In the genomic region with DNA sequence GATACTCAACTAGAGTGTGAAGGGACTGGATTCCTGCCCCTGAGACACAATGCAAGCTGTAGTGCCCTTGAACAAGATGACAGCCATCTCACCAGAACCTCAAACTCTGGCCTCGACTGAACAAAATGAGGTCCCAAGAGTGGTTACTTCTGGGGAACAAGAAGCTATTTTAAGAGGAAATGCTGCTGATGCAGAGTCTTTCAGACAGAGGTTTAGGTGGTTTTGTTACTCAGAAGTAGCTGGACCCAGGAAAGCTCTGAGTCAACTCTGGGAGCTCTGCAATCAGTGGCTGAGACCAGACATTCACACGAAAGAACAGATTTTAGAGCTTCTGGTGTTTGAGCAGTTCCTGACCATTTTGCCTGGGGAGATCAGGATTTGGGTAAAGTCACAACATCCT, we compare ENCODE assay signal across 27 cellular contexts. TPM values are rescaled to one million over a fixed set of nuclear protein-coding genes. Genes with fewer than 3 reads are reported as not detected.
DNase-seq lines count a peak whose midpoint lies in the region; ATAC-seq and TF ChIP-seq lines count a peak whose summit lies in the region.
"Had no signal": no experiment of that assay in that cellular context is flagged by ENCODE, and none has a peak within 500 bp of the region (broad histone marks: within the 10 kb centered on the region; RNA-seq: fewer than 3 reads in every experiment).

No MANE protein-coding gene starts in this region.

- H3K4me1 Mint-ChIP-seq in activated T-helper 1 cell treated with anti-CD3 and anti-CD28 coated beads, Interleukin-12 subunit alpha, Interleukin-12 subunit beta, Interleukin-2, Interleukin-4 antibody, amounts not matched to agents 30 ng/mL and 10 ng/mL and 1 ng/mL, durations not matched to agents 14 hours and 24 hours and 36 hours (ENCODE audit: low read depth) = peaks cover 20% of the 10 kb centered on the region

- ATAC-seq in body of pancreas = no peak
- ATAC-seq: naive thymus-derived CD4-positive, alpha-beta T cell; Panc1; sciatic nerve had no signal

- peak overlapping the region; percentile 10 for H3K27ac Mint-ChIP-seq in activated T-helper 1 cell treated with anti-CD3 and anti-CD28 coated beads, Interleukin-12 subunit alpha, Interleukin-12 subunit beta, Interleukin-2, Interleukin-4 antibody, amounts not matched to agents 30 ng/mL and 10 ng/mL and 1 ng/mL, durations not matched to agents 14 hours and 24 hours and 36 hours
- H3K27ac Mint-ChIP-seq: activated naive CD4-positive, alpha-beta T cell treated with anti-CD3 and anti-CD28 coated beads, Interleukin-2, amount 50 U/mL, for 24 hours had no signal

- H3K36me3 ChIP-seq in HUES64 (ENCODE audit: insufficient read depth, low read length) (peaks cover 42% of the 10 kb centered on the region), smooth muscle cell (ENCODE audit: low read depth) (no peaks in the 10 kb centered on the region), body of pancreas (replicated peaks in 1 of 2; ENCODE audit: insufficient read depth in 1 of 2, low read depth in 2 of 2) (no peaks in the 10 kb centered on the region)
- H3K36me3 ChIP-seq: breast epithelium had no signal

- H3K4me3 Mint-ChIP-seq in activated T-helper 1 cell treated with anti-CD3 and anti-CD28 coated beads, Interleukin-12 subunit alpha, Interleukin-12 subunit beta, Interleukin-2, Interleukin-4 antibody, amounts not matched to agents 30 ng/mL and 10 ng/mL and 1 ng/mL, durations not matched to agents 14 hours and 24 hours and 36 hours = no peak overlapping the region
- H3K4me3 Mint-ChIP-seq: activated naive CD4-positive, alpha-beta T cell treated with anti-CD3 and anti-CD28 coated beads, Interleukin-2, amount 50 U/mL, for 24 hours had no signal

- H3K9me3 ChIP-seq in HUES64 (ENCODE audit: insufficient read depth, low read depth, low read length) = no peaks in the 10 kb centered on the region
- no peaks in the 10 kb centered on the region for H3K9me3 ChIP-seq in smooth muscle cell (replicated peaks; ENCODE audit: low read depth)
- H3K9me3 ChIP-seq in body of pancreas = no peaks in the 10 kb centered on the region

- H3K9me3 Mint-ChIP-seq in activated T-helper 1 cell treated with anti-CD3 and anti-CD28 coated beads, Interleukin-12 subunit alpha, Interleukin-12 subunit beta, Interleukin-2, Interleukin-4 antibody, amounts not matched to agents 30 ng/mL and 10 ng/mL and 1 ng/mL, durations not matched to agents 14 hours and 24 hours and 36 hours = peaks cover 4% of the 10 kb centered on the region
- H3K9me3 Mint-ChIP-seq: activated naive CD4-positive, alpha-beta T cell treated with anti-CD3 and anti-CD28 coated beads, Interleukin-2, amount 50 U/mL, for 24 hours had no signal

- H3K4me3 ChIP-seq in HUES64 (ENCODE audit: low read length) = no peak overlapping the region
- H3K4me3 ChIP-seq in smooth muscle cell = no peak overlapping the region
- no peak overlapping the region for H3K4me3 ChIP-seq in body of pancreas
- H3K4me3 ChIP-seq: breast epithelium, SJSA1 had no signal

- no peak for TF ChIP-seq POLR2A in body of pancreas (IDR thresholded peaks at IDR 0.05)

- peak; percentile 14 for DNase-seq in activated CD4-positive, alpha-beta T cell treated with anti-CD3 and anti-CD28 coated beads for 48 hours
- no peak for DNase-seq in activated CD4-positive, alpha-beta T cell treated with anti-CD3 and anti-CD28 coated beads, Interleukin-2, amount 50 U/mL, for 1 hour
- peak; percentile 1 for DNase-seq in activated T-helper 1 cell treated with anti-CD3 and anti-CD28 coated beads, Interleukin-12 subunit alpha, Interleukin-12 subunit beta, Interleukin-2, Interleukin-4 antibody, amounts not matched to agents 30 ng/mL and 10 ng/mL and 1 ng/mL, durations not matched to agents 14 hours and 24 hours and 36 hours (ENCODE audit: low spot score)
- DNase-seq in smooth muscle cell (lab: John Stamatoyannopoulos, UW; ENCODE audit: unreplicated experiment) = no peak
- no peak for DNase-seq in NOMO-1 treated with dmso at 0.1 percent for 144 hours (lab: John Stamatoyannopoulos, UW; ENCODE audit: unreplicated experiment)
- DNase-seq in body of pancreas = no peak
- DNase-seq in amniotic stem cell (lab: John Stamatoyannopoulos, UW) = no peak
- DNase-seq: activated CD4-positive, CD25-positive, alpha-beta regulatory T cell treated with anti-CD3 and anti-CD28 coated beads, Interleukin-2, amount 50 U/mL, for 72 hours; activated T-cell treated with anti-CD3 and anti-CD28 coated beads for 4 hours; C1 segment of cervical spinal cord; cortex of kidney; DMS 273 treated with DMSO at 0.1 percent for 48 hours; GDM1; GOT3; IMR-90; kidney; mesenchymal stem cell; naive thymus-derived CD4-positive, alpha-beta T cell; NCI-H1694 treated with DMSO at 0.1 percent for 48 hours; NCI-H82 had no signal

- no peaks in the 10 kb centered on the region for H3F3A ChIP-seq in smooth muscle cell (ENCODE audit: low read depth)

- intact Hi-C loops in activated T-helper 1 cell treated with anti-CD3 and anti-CD28 coated beads, Interleukin-12 subunit alpha, Interleukin-12 subunit beta, Interleukin-2, Interleukin-4 antibody, amounts not matched to agents 30 ng/mL and 10 ng/mL and 1 ng/mL, durations not matched to agents 14 hours and 24 hours and 36 hours (cut with micrococcal nuclease) = loop anchor here (2.0 kb wide), 1 partner anchor 103 kb away; the partner anchor contains the start of gene DNAJC25
- intact Hi-C loops in body of pancreas (cut with DNase I) = no loop called here

- no peak overlapping the region for H3K4me2 ChIP-seq in smooth muscle cell

- H3K27me3 ChIP-seq in HUES64 (ENCODE audit: insufficient read depth, low read length) = no peaks in the 10 kb centered on the region
- H3K27me3 ChIP-seq in smooth muscle cell (ENCODE audit: low read depth) = no peaks in the 10 kb centered on the region
- no peaks in the 10 kb centered on the region for H3K27me3 ChIP-seq in body of pancreas
- H3K27me3 ChIP-seq: breast epithelium, SJSA1 had no signal

- H2AFZ ChIP-seq in smooth muscle cell (ENCODE audit: low read depth) = no peak overlapping the region
- H2AFZ ChIP-seq: parathyroid adenoma had no signal

- 91% methylated on average over 2 of the region's 2 CpGs for WGBS in HUES64
- WGBS in smooth muscle cell (ENCODE audit: low lambda C conversion rate) = 57% methylated on average over 2 of the region's 2 CpGs
- WGBS in body of pancreas, 2 donors = 84 to 92% methylated on average over 2 of the region's 2 CpGs

- peaks cover 11% of the 10 kb centered on the region for H3K36me3 Mint-ChIP-seq in activated T-helper 1 cell treated with anti-CD3 and anti-CD28 coated beads, Interleukin-12 subunit alpha, Interleukin-12 subunit beta, Interleukin-2, Interleukin-4 antibody, amounts not matched to agents 30 ng/mL and 10 ng/mL and 1 ng/mL, durations not matched to agents 14 hours and 24 hours and 36 hours (ENCODE audit: low read depth)

- peaks cover 42% of the 10 kb centered on the region for H3K4me1 ChIP-seq in HUES64 (ENCODE audit: insufficient read depth, low read length)
- H3K4me1 ChIP-seq in smooth muscle cell (ENCODE audit: low read depth) = peaks cover 11% of the 10 kb centered on the region
- H3K4me1 ChIP-seq in body of pancreas = peaks cover 12% of the 10 kb centered on the region
- H3K4me1 ChIP-seq: breast epithelium, parathyroid adenoma had no signal

- peak overlapping the region; percentile 28; the same call in 1 of the 2 replicates for H3K9ac ChIP-seq in HUES64 (ENCODE audit: low read depth, low read length)
- H3K9ac ChIP-seq in smooth muscle cell (ENCODE audit: low read depth) = no peak overlapping the region
- H3K9ac ChIP-seq: parathyroid adenoma had no signal

- no peak for TF ChIP-seq CTCF in smooth muscle cell (IDR thresholded peaks at IDR 0.05; ENCODE audit: borderline replicate concordance, insufficient read depth, poor library complexity, severe bottlenecking)
- no peak for TF ChIP-seq CTCF in body of pancreas (IDR thresholded peaks at IDR 0.05)

- no peaks in the 10 kb centered on the region for H4K20me1 ChIP-seq in smooth muscle cell (ENCODE audit: low read depth)

- H3K27me3 Mint-ChIP-seq in activated T-helper 1 cell treated with anti-CD3 and anti-CD28 coated beads, Interleukin-12 subunit alpha, Interleukin-12 subunit beta, Interleukin-2, Interleukin-4 antibody, amounts not matched to agents 30 ng/mL and 10 ng/mL and 1 ng/mL, durations not matched to agents 14 hours and 24 hours and 36 hours (ENCODE audit: insufficient read depth) = peaks cover 4% of the 10 kb centered on the region
- H3K27me3 Mint-ChIP-seq: activated naive CD4-positive, alpha-beta T cell treated with anti-CD3 and anti-CD28 coated beads, Interleukin-2, amount 50 U/mL, for 24 hours had no signal

- H3K79me2 ChIP-seq in smooth muscle cell (ENCODE audit: low read depth) = no peaks in the 10 kb centered on the region
- H3K79me2 ChIP-seq: parathyroid adenoma had no signal

- H3K27ac ChIP-seq in HUES64 (ENCODE audit: low read depth, low read length) (peak overlapping the region; percentile 96), smooth muscle cell (ENCODE audit: low read depth) (peak overlapping the region; percentile 63), body of pancreas (no peak overlapping the region)
- H3K27ac ChIP-seq: breast epithelium, parathyroid adenoma, SJSA1 had no signal

RNA-seq across cellular contexts. Expression of gene ZNF483, which starts 2.4 kb away (rescaled TPM):
- 16.1 TPM for polyA plus RNA-seq in HUES64 (2013, experiment 1 of 2)
- 12.8 TPM for polyA plus RNA-seq in HUES64 (2013, experiment 2 of 2)
- total RNA-seq in activated T-helper 1 cell treated with anti-CD3 and anti-CD28 coated beads, Interleukin-12 subunit alpha, Interleukin-12 subunit beta, Interleukin-2, Interleukin-4 antibody, amounts not matched to agents 30 ng/mL and 10 ng/mL and 1 ng/mL, durations not matched to agents 14 hours and 24 hours and 36 hours = 2.4 and 3.5 TPM in 2 replicates
- total RNA-seq in smooth muscle cell (0.54 and 0.67 TPM in 2 replicates), body of pancreas (1 to 10 TPM; 6.7 to 8.6 TPM)
- polyA plus RNA-seq in smooth muscle cell = 0.31 and 0.53 TPM in 2 replicates

RNA-seq across cellular contexts. Expression of gene ECPAS, which starts 43.2 kb away (rescaled TPM):
- 62.0 TPM for polyA plus RNA-seq in HUES64 (2013, experiment 1 of 2)
- polyA plus RNA-seq in HUES64 (2013, experiment 2 of 2) = 61.2 TPM
- 98.9 and 110 TPM in 2 replicates for total RNA-seq in activated T-helper 1 cell treated with anti-CD3 and anti-CD28 coated beads, Interleukin-12 subunit alpha, Interleukin-12 subunit beta, Interleukin-2, Interleukin-4 antibody, amounts not matched to agents 30 ng/mL and 10 ng/mL and 1 ng/mL, durations not matched to agents 14 hours and 24 hours and 36 hours
- total RNA-seq in smooth muscle cell (53.7 and 62.2 TPM in 2 replicates), body of pancreas (10 to 100 TPM; 35.3 to 57.6 TPM)
- polyA plus RNA-seq in smooth muscle cell = 24.1 and 32.1 TPM in 2 replicates

Comparison
In these comparisons a context has a peak if more than half of its experiments do, and no peak if none do; other contexts are left out.
1. DNase-seq: peak in activated CD4-positive, alpha-beta T cell treated with anti-CD3 and anti-CD28 coated beads for 48 hours (single experiment) and activated T-helper 1 cell treated with anti-CD3 and anti-CD28 coated beads, Interleukin-12 subunit alpha, Interleukin-12 subunit beta, Interleukin-2, Interleukin-4 antibody, amounts not matched to agents 30 ng/mL and 10 ng/mL and 1 ng/mL, durations not matched to agents 14 hours and 24 hours and 36 hours (single experiment); none in activated CD4-positive, alpha-beta T cell treated with anti-CD3 and anti-CD28 coated beads, Interleukin-2, amount 50 U/mL, for 1 hour (single experiment), smooth muscle cell (single experiment), NOMO-1 treated with dmso at 0.1 percent for 144 hours (single experiment), body of pancreas (0 of 4) and amniotic stem cell (single experiment).
2. H3K27ac ChIP-seq: peak in HUES64 (single experiment) and smooth muscle cell (single experiment); none in body of pancreas (0 of 4).